Comparison of ENCODE assay signal across 12 cellular contexts in genomic region chr14:88983755-88984154, GRCh38.
A peak's percentile ranks its signal among the peaks of the same experiment; 100 is the strongest.
DNase-seq lines count a peak whose midpoint lies in the region; TF ChIP-seq lines count a peak whose summit lies in the region.
"Had no signal": no experiment of that assay in that cellular context is flagged by ENCODE, and none has a peak within 500 bp of the region (broad histone marks: within the 10 kb centered on the region; RNA-seq: fewer than 3 reads in every experiment).

No MANE protein-coding gene starts in this region.

- H3K4me1 Mint-ChIP-seq in Calu3 (ENCODE audit: low read depth, unreplicated experiment) = no peaks in the 10 kb centered on the region

- no peak overlapping the region for H4K91ac ChIP-seq in neuronal stem cell (ENCODE audit: low read depth, low read length, poor library complexity)

- no peaks in the 10 kb centered on the region for H3K79me1 ChIP-seq in neuronal stem cell (ENCODE audit: low read depth, low read length)

- no peak overlapping the region for H2BK5ac ChIP-seq in neuronal stem cell (ENCODE audit: low read length)

- no peak overlapping the region for H3K4me2 ChIP-seq in neuronal stem cell (ENCODE audit: insufficient read depth, low read length, poor library complexity, severe bottlenecking)
- H3K4me2 ChIP-seq: KMS-11 had no signal

- peaks cover 5% of the 10 kb centered on the region for H3K9me3 Mint-ChIP-seq in Calu3 (ENCODE audit: low read depth, unreplicated experiment)

- no peak overlapping the region for H3K9ac ChIP-seq in neuronal stem cell (ENCODE audit: low read depth, low read length, poor library complexity)
- H3K9ac ChIP-seq: KMS-11 had no signal

- H3K23ac ChIP-seq in neuronal stem cell (ENCODE audit: low read depth, low read length, poor library complexity) = no peak overlapping the region

- H3K4me1 ChIP-seq in neuronal stem cell (ENCODE audit: control insufficient read depth in 2 of 2, insufficient read depth in 1 of 2, low read depth in 1 of 2, low read length in 2 of 2) = no peaks in the 10 kb centered on the region

- H3K36me3 ChIP-seq in neuronal stem cell (replicated peaks in 1 of 2; ENCODE audit: control insufficient read depth in 2 of 2, insufficient read depth in 2 of 2, low read length in 2 of 2) = no peaks in the 10 kb centered on the region

- H3K14ac ChIP-seq in neuronal stem cell (ENCODE audit: low read length) = no peak overlapping the region

- no peaks in the 10 kb centered on the region for H3K27me3 Mint-ChIP-seq in Calu3 (ENCODE audit: unreplicated experiment)

- H2BK15ac ChIP-seq in neuronal stem cell (ENCODE audit: low read length) = no peak overlapping the region

- H2AFZ ChIP-seq in neuronal stem cell (ENCODE audit: low read length) = no peak overlapping the region

- H4K8ac ChIP-seq in neuronal stem cell (ENCODE audit: low read depth, low read length) = no peak overlapping the region

- no peak overlapping the region for H3K27ac Mint-ChIP-seq in Calu3 (ENCODE audit: unreplicated experiment)

- H3K9me3 ChIP-seq in neuronal stem cell (replicated peaks in 1 of 2; ENCODE audit: control insufficient read depth in 2 of 2, insufficient read depth in 1 of 2, low read depth in 1 of 2, low read length in 2 of 2) = no peaks in the 10 kb centered on the region

- DNase-seq in Daoy (ENCODE audit: low read depth) (peak; percentile 91), NCI-H226 (peak; percentile 94), cardiac fibroblast (ENCODE audit: low read depth in 2 of 2) (peak; percentile 74 to 92), lung microvascular endothelial cell (ENCODE audit: low read depth in 2 of 2) (peak; percentile 1 to 68), Calu3 (no peak), NCI-H2107 (lab: John Stamatoyannopoulos, UW) (no peak), neuronal stem cell (ENCODE audit: low spot score) (no peak)
- no peak for DNase-seq in stimulated activated CD4-positive, alpha-beta T cell treated with anti-CD3 and anti-CD28 coated beads, Interleukin-1b, Interleukin-23, amount 100 ng/mL, for 48 hours
- DNase-seq: activated naive CD4-positive, alpha-beta T cell treated with anti-CD3 and anti-CD28 coated beads, Interleukin-2, amount 50 U/mL, for 16 hours; kidney; stimulated activated CD4-positive, alpha-beta T cell treated with anti-CD3 and anti-CD28 coated beads, Interleukin-4, amount 100 ng/mL, for 4 hours had no signal

- no peak overlapping the region for H2BK12ac ChIP-seq in neuronal stem cell (ENCODE audit: low read length)

- H3K27ac ChIP-seq in neuronal stem cell (replicated peaks; ENCODE audit: low read length) = no peak overlapping the region
- H3K27ac ChIP-seq: KMS-11 had no signal

- intact Hi-C loops in Calu3 (cut with micrococcal nuclease; ENCODE audit: unreplicated experiment) = no loop called here

- no peaks in the 10 kb centered on the region for H3K36me3 Mint-ChIP-seq in Calu3 (ENCODE audit: insufficient read depth, unreplicated experiment)

- no peak overlapping the region for H3K18ac ChIP-seq in neuronal stem cell (ENCODE audit: low read length)

- CTCF ChIA-PET in Calu3 (lab: Charles Lee) = no interaction called here

- no peak overlapping the region for H3K4ac ChIP-seq in neuronal stem cell (ENCODE audit: low read length)

- no TSS peak for BruUV-seq in Calu3 (replicated peaks; lab: Mats Ljungman, UMichigan)

- H3K4me3 Mint-ChIP-seq in Calu3 (ENCODE audit: low read depth, unreplicated experiment) = no peak overlapping the region

- no peak overlapping the region for H3K4me3 ChIP-seq in cardiac fibroblast (replicated peaks in 1 of 2; ENCODE audit: low read depth in 2 of 2, low read length in 2 of 2)
- no peak overlapping the region for H3K4me3 ChIP-seq in neuronal stem cell (ENCODE audit: low read length in 2 of 2)

- TF ChIP-seq CTCF in cardiac fibroblast (IDR thresholded peaks at IDR 0.05; ENCODE audit: low read depth, low read length) (no peak), Calu3 (IDR thresholded peaks at IDR 0.05; ENCODE audit: unreplicated experiment) (no peak)

- no peaks in the 10 kb centered on the region for H3K27me3 ChIP-seq in neuronal stem cell (ENCODE audit: control insufficient read depth in 3 of 3, insufficient read depth in 3 of 3, low read depth in 1 of 3, low read length in 3 of 3)

- H2AK5ac ChIP-seq in neuronal stem cell (ENCODE audit: low read depth, low read length) = no peak overlapping the region

- H2BK120ac ChIP-seq in neuronal stem cell (ENCODE audit: low read depth, low read length) = no peak overlapping the region

- no CpG with 5 or more reads among the region's 4 CpGs for WGBS in neuronal stem cell (ENCODE audit: extremely low coverage in 2 of 2, insufficient read length in 2 of 2, insufficient replicate concordance in 1 of 2), 2 donors

Comparison
In these comparisons a context has a peak if more than half of its experiments do, and no peak if none do; other contexts are left out.
1. DNase-seq: peak in Daoy (single experiment), NCI-H226 (single experiment), cardiac fibroblast (2 of 2) and lung microvascular endothelial cell (2 of 2); none in Calu3 (single experiment), NCI-H2107 (single experiment), neuronal stem cell (single experiment) and stimulated activated CD4-positive, alpha-beta T cell treated with anti-CD3 and anti-CD28 coated beads, Interleukin-1b, Interleukin-23, amount 100 ng/mL, for 48 hours (single experiment).